Comparison of ENCODE assay signal across 8 cellular contexts in genomic region chr11:86802601-86803051, GRCh38. TPM values are rescaled to one million over a fixed set of nuclear protein-coding genes. Genes with fewer than 3 reads are reported as not detected.
DNase-seq lines count a peak whose midpoint lies in the region; ATAC-seq and TF ChIP-seq lines count a peak whose summit lies in the region.

No MANE protein-coding gene starts in this region.

- no peaks in the 10 kb centered on the region for H3K36me3 Mint-ChIP-seq in activated T-helper 2 cell treated with anti-CD3 and anti-CD28 coated beads, Interferon-gamma antibody, Interleukin-2, Interleukin-4, amounts not matched to agents 10 μg/mL and 5 μg/mL and 100 μg/mL, durations not matched to agents 14 hours and 24 hours and 36 hours (ENCODE audit: low read depth)

- peaks cover 13% of the 10 kb centered on the region; the same call in 1 of the 2 replicates for H3K9me1 ChIP-seq in IMR-90 (ENCODE audit: insufficient read depth, low read length)

- H3K79me1 ChIP-seq in IMR-90 (ENCODE audit: low read depth in 1 of 2, low read length in 2 of 2) = peaks cover 31 to 61% of the 10 kb centered on the region in 2 experiments

- peak; percentile 42 for TF ChIP-seq RAD21 in IMR-90 (IDR thresholded peaks at IDR 0.05; ENCODE audit: low read length)

- POLR2A ChIA-PET in IMR-90 (lab: Charles Lee; ENCODE audit: unreplicated experiment) = no interaction called here

- peak overlapping the region; percentile 13; the same call in 1 of the 3 replicates for H2BK15ac ChIP-seq in IMR-90 (ENCODE audit: low read depth, low read length)

- H3K27ac Mint-ChIP-seq in activated T-helper 2 cell treated with anti-CD3 and anti-CD28 coated beads, Interferon-gamma antibody, Interleukin-2, Interleukin-4, amounts not matched to agents 10 μg/mL and 5 μg/mL and 100 μg/mL, durations not matched to agents 14 hours and 24 hours and 36 hours = no peak overlapping the region

- DNase-seq in stimulated activated CD4-positive, alpha-beta T cell treated with anti-CD3 and anti-CD28 coated beads, Interleukin-15, amount 100 ng/mL, for 24 hours = peak; percentile 43
- no peak for DNase-seq in stimulated activated CD4-positive, alpha-beta T cell treated with anti-CD3 and anti-CD28 coated beads, Interleukin-4, amount 100 ng/mL, for 4 hours
- peak; percentile 57 for DNase-seq in IMR-90
- DNase-seq in SW480 (ENCODE audit: low spot score) = peak; percentile 60
- peak; percentile 55 for DNase-seq in fibroblast of the conjunctiva (ENCODE audit: low read depth)
- no peak for DNase-seq in psoas muscle
- DNase-seq in activated T-helper 2 cell treated with anti-CD3 and anti-CD28 coated beads, Interferon-gamma antibody, Interleukin-2, Interleukin-4, amounts not matched to agents 10 μg/mL and 5 μg/mL and 100 μg/mL, durations not matched to agents 14 hours and 24 hours and 36 hours (ENCODE audit: low spot score) = no peak
- no peak for DNase-seq in HPDE6-E6E7 (ENCODE audit: extremely low spot score)

- no peaks in the 10 kb centered on the region for H3K9me3 ChIP-seq in IMR-90 (ENCODE audit: control insufficient read depth, insufficient read depth, low read length)
- no peaks in the 10 kb centered on the region for H3K9me3 ChIP-seq in psoas muscle

- CTCF ChIA-PET in IMR-90 (lab: Yijun Ruan, JAX) = interaction anchor here (1.5 kb wide), 1 partner anchor 51 kb away, joined by 3 read pairs; no protein-coding TSS in a partner anchor

- H3K27ac ChIP-seq in IMR-90 (ENCODE audit: insufficient read depth, low read length) (no peak overlapping the region), psoas muscle (no peak overlapping the region)

- in situ Hi-C loops in IMR-90 (cut with MboI; ENCODE audit: low sequenced_read_pairs) = loop anchor here (5.0 kb wide), 1 partner anchor 130 kb away; the partner anchor contains the start of gene ME3

- H3K27me3 ChIP-seq in IMR-90 (ENCODE audit: control insufficient read depth, insufficient read depth, low read length) (no peaks in the 10 kb centered on the region), psoas muscle (ENCODE audit: insufficient read depth in 3 of 3, low read length in 2 of 3) (no peaks in the 10 kb centered on the region)

- H3K9me3 Mint-ChIP-seq in activated T-helper 2 cell treated with anti-CD3 and anti-CD28 coated beads, Interferon-gamma antibody, Interleukin-2, Interleukin-4, amounts not matched to agents 10 μg/mL and 5 μg/mL and 100 μg/mL, durations not matched to agents 14 hours and 24 hours and 36 hours = no peaks in the 10 kb centered on the region

- no TSS peak for BruUV-seq in IMR-90 (replicated peaks; lab: Mats Ljungman, UMichigan)

- TF ChIP-seq CTCF in IMR-90 (conservative IDR thresholded peaks at IDR 0.05; ENCODE audit: low read depth, low read length) (peak; percentile 45), psoas muscle (IDR thresholded peaks at IDR 0.05) (peak; percentile 60)

- no peak overlapping the region for H4K5ac ChIP-seq in IMR-90 (ENCODE audit: low read depth, low read length)

- H3K4me1 ChIP-seq in IMR-90 (ENCODE audit: control insufficient read depth, insufficient read depth, low read length) (peaks cover 22% of the 10 kb centered on the region), psoas muscle (peaks cover 15% of the 10 kb centered on the region)

- TF ChIP-seq POLR2A in IMR-90 (IDR thresholded peaks at IDR 0.05; ENCODE audit: low read depth, low read length) = no peak

- H3K56ac ChIP-seq in IMR-90 (ENCODE audit: extremely low read depth, insufficient read depth, low read length) = 0 out of 2 replicates have a peak overlapping the region, but pooled peaks have one; percentile 40

- dilution Hi-C loops in IMR-90 (cut with HindIII; ENCODE audit: low sequenced_read_pairs, unreplicated experiment) = no loop called here

- ATAC-seq in IMR-90 (ENCODE audit: low read depth) = peak; percentile 15; the same call in 1 of the 2 replicates
- peak in 1 of 4 donors; percentile 48 for ATAC-seq in psoas muscle

- H3K23ac ChIP-seq in IMR-90 (ENCODE audit: low read depth, low read length) = 0 out of 2 replicates have a peak overlapping the region, but pooled peaks have one; percentile 80

- peaks cover 50% of the 10 kb centered on the region for H3K27me3 Mint-ChIP-seq in activated T-helper 2 cell treated with anti-CD3 and anti-CD28 coated beads, Interferon-gamma antibody, Interleukin-2, Interleukin-4, amounts not matched to agents 10 μg/mL and 5 μg/mL and 100 μg/mL, durations not matched to agents 14 hours and 24 hours and 36 hours (ENCODE audit: low read depth)

- peak overlapping the region; percentile 82; the same call in 1 of the 2 replicates for H3K4me3 ChIP-seq in IMR-90 (ENCODE audit: insufficient read depth, low read depth, low read length)
- H3K4me3 ChIP-seq in psoas muscle = peak overlapping the region; percentile 78

- H3K4me1 Mint-ChIP-seq in activated T-helper 2 cell treated with anti-CD3 and anti-CD28 coated beads, Interferon-gamma antibody, Interleukin-2, Interleukin-4, amounts not matched to agents 10 μg/mL and 5 μg/mL and 100 μg/mL, durations not matched to agents 14 hours and 24 hours and 36 hours (ENCODE audit: low read depth) = peaks cover 59% of the 10 kb centered on the region

- peak overlapping the region; percentile 40; the same call in 1 of the 2 replicates for H3K14ac ChIP-seq in IMR-90 (replicated peaks; ENCODE audit: low read depth, low read length)

- no peak overlapping the region for H2AFZ ChIP-seq in IMR-90 (replicated peaks; ENCODE audit: low read length, poor library complexity)

- H4K20me1 ChIP-seq in IMR-90 (ENCODE audit: insufficient read depth, low read length) = no peaks in the 10 kb centered on the region

- 0 out of 2 replicates have a peak overlapping the region, but pooled peaks have one; percentile 5 for H2AK5ac ChIP-seq in IMR-90 (ENCODE audit: low read depth, low read length)

- H2BK5ac ChIP-seq in IMR-90 (ENCODE audit: low read depth, low read length, poor library complexity, severe bottlenecking) = peak overlapping the region; percentile 29

- H4K8ac ChIP-seq in IMR-90 (ENCODE audit: low read depth in 2 of 2, low read length in 2 of 2) = 0 out of 4 replicates have a peak overlapping the region, but pooled peaks of 1 of the 2 experiments have one; percentile 9

- intact Hi-C loops in IMR-90 (cut with micrococcal nuclease) = loop anchor here (1.0 to 5.0 kb wide), 4 partner anchors 132 to 346 kb away; no protein-coding TSS in a partner anchor
- intact Hi-C loops in psoas muscle (cut with DNase I) = loop anchor here (1.0 to 5.0 kb wide), 4 partner anchors 115 to 346 kb away; partner anchors contain the start of gene ME3 (in 2 of the 2)
- intact Hi-C loops in activated T-helper 2 cell treated with anti-CD3 and anti-CD28 coated beads, Interferon-gamma antibody, Interleukin-2, Interleukin-4, amounts not matched to agents 10 μg/mL and 5 μg/mL and 100 μg/mL, durations not matched to agents 14 hours and 24 hours and 36 hours (cut with micrococcal nuclease) = loop anchor here (10.0 kb wide), 3 partner anchors 232 to 1178 kb away; partner anchors contain the start of genes DLG2, PICALM, TMEM126B and TMEM135

- no peak overlapping the region for H2AK9ac ChIP-seq in IMR-90 (replicated peaks; ENCODE audit: low read depth, low read length, poor library complexity)

- peak overlapping the region; percentile 27; the same call in 1 of the 2 replicates for H2BK120ac ChIP-seq in IMR-90 (ENCODE audit: low read depth, low read length)

- H3K18ac ChIP-seq in IMR-90 (ENCODE audit: low read depth, low read length) = peak overlapping the region; percentile 42; the same call in 1 of the 2 replicates

- peak overlapping the region; percentile 92; the same call in 1 of the 2 replicates for H3K4me2 ChIP-seq in IMR-90 (ENCODE audit: low read depth, low read length)

- H3K4ac ChIP-seq in IMR-90 (ENCODE audit: low read depth, low read length) = peak overlapping the region; percentile 11; the same call in 1 of the 2 replicates

- H3K36me3 ChIP-seq in IMR-90 (ENCODE audit: control insufficient read depth, insufficient read depth, low read length) (no peaks in the 10 kb centered on the region), psoas muscle (ENCODE audit: insufficient read depth in 1 of 2, low read depth in 1 of 2) (no peaks in the 10 kb centered on the region)

- WGBS in IMR-90 (ENCODE audit: extremely low coverage in 2 of 2, insufficient read length in 1 of 2), 2 experiments = no CpG with 5 or more reads among the region's 3 CpGs
- WGBS in psoas muscle, 3 donors = 46 to 61% (median 49%) methylated on average over 3 of the region's 3 CpGs

- H2BK20ac ChIP-seq in IMR-90 (ENCODE audit: low read depth, low read length) = peak overlapping the region; percentile 46; the same call in 1 of the 2 replicates

- no peak overlapping the region; the same call in 1 of the 2 replicates for H4K91ac ChIP-seq in IMR-90 (ENCODE audit: insufficient read depth, low read depth, low read length)

- H3K9ac ChIP-seq in IMR-90 (ENCODE audit: low read depth, low read length) = no peak overlapping the region; the same call in 1 of the 2 replicates

- H3K4me3 Mint-ChIP-seq in activated T-helper 2 cell treated with anti-CD3 and anti-CD28 coated beads, Interferon-gamma antibody, Interleukin-2, Interleukin-4, amounts not matched to agents 10 μg/mL and 5 μg/mL and 100 μg/mL, durations not matched to agents 14 hours and 24 hours and 36 hours (ENCODE audit: low read depth) = no peak overlapping the region

TF ChIP-seq in IMR-90, 13 proteins besides CTCF, POLR2A, EP300 and RAD21:
- TF ChIP-seq SMC3 (IDR thresholded peaks at IDR 0.05; ENCODE audit: low read depth, low read length) (peak; percentile 38), CHD1 (IDR thresholded peaks at IDR 0.05; ENCODE audit: low read depth, low read length) (no peak), RFX5 (IDR thresholded peaks at IDR 0.05; ENCODE audit: low read depth, low read length) (no peak), MAZ (IDR thresholded peaks at IDR 0.05; ENCODE audit: borderline replicate concordance, low read depth, low read length) (no peak), USF2 (IDR thresholded peaks at IDR 0.05; ENCODE audit: low read depth, low read length) (no peak), FOS (IDR thresholded peaks at IDR 0.05; ENCODE audit: low read depth, low read length) (no peak)

RNA-seq across cellular contexts. Expression of gene PRSS23, which starts 2.3 kb away (rescaled TPM):
- total RNA-seq in IMR-90 (2012; rRNA removed) (123 and 199 TPM in 2 replicates), psoas muscle (10 to 100 TPM in 3 of 4 donors, 1 to 10 TPM in 1; 2.3 to 17.8 (median 15.7) TPM)
- polyA plus RNA-seq in IMR-90 (2012; rRNA removed) (82.8 and 100 TPM in 2 replicates), psoas muscle (1 to 10 TPM; 3.9 to 4.4 (median 4.0) TPM)
- polyA plus RNA-seq in IMR-90 (2012; cell fraction: cytosol; rRNA removed) = 29.4 and 33.7 TPM in 2 replicates
- polyA plus RNA-seq in IMR-90 (2012; cell fraction: nucleus; rRNA removed; ENCODE audit: low replicate concordance) = 12.6 and 23.8 TPM in 2 replicates
- total RNA-seq in activated T-helper 2 cell treated with anti-CD3 and anti-CD28 coated beads, Interferon-gamma antibody, Interleukin-2, Interleukin-4, amounts not matched to agents 10 μg/mL and 5 μg/mL and 100 μg/mL, durations not matched to agents 14 hours and 24 hours and 36 hours = 4.5 and 5.4 TPM in 2 replicates

Comparison
In these comparisons a context has a peak if more than half of its experiments do, and no peak if none do; other contexts are left out.
1. DNase-seq: peak in stimulated activated CD4-positive, alpha-beta T cell treated with anti-CD3 and anti-CD28 coated beads, Interleukin-15, amount 100 ng/mL, for 24 hours (single experiment), IMR-90 (single experiment), SW480 (single experiment) and fibroblast of the conjunctiva (single experiment); none in stimulated activated CD4-positive, alpha-beta T cell treated with anti-CD3 and anti-CD28 coated beads, Interleukin-4, amount 100 ng/mL, for 4 hours (0 of 2), psoas muscle (0 of 2), activated T-helper 2 cell treated with anti-CD3 and anti-CD28 coated beads, Interferon-gamma antibody, Interleukin-2, Interleukin-4, amounts not matched to agents 10 μg/mL and 5 μg/mL and 100 μg/mL, durations not matched to agents 14 hours and 24 hours and 36 hours (single experiment) and HPDE6-E6E7 (single experiment).